Comparison of ENCODE assay signal across 22 cellular contexts in the genomic region with DNA sequence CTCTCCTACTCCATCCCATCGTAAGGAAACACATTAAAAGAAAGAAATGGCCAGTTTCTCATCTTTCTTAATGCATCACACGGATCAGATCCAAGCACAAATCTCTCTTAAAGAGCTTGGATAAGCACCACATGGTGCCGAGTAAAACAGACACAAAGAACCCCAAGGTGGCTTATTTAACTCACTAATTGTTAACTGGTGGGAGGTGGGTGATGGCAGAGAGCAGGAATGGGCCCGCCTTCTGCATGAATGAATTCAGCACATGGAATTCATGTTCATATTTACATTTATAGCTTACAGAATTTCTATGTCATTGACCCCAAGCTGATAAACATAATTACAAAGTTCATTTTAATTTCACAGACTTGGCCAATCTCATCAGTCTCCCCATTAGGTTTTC.
DNase-seq lines count a peak whose midpoint lies in the region; ATAC-seq and TF ChIP-seq lines count a peak whose summit lies in the region.
"Had no signal": no experiment of that assay in that cellular context is flagged by ENCODE, and none has a peak within 500 bp of the region (broad histone marks: within the 10 kb centered on the region; RNA-seq: fewer than 3 reads in every experiment).

No MANE protein-coding gene starts in this region.

- ATAC-seq in Right ventricle myocardium inferior (no peak), T-cell (replicated peaks in 1 of 4) (no peak)
- no peak for ATAC-seq in CD4-positive, alpha-beta T cell (ENCODE audit: poor library complexity)

- H3K18ac ChIP-seq in neuronal stem cell (ENCODE audit: low read length): no peak overlapping the region

- no peak overlapping the region for H3K4ac ChIP-seq in neuronal stem cell (ENCODE audit: low read length)

- no peak overlapping the region for H2BK12ac ChIP-seq in neuronal stem cell (ENCODE audit: low read length)

- no peak overlapping the region for H2BK120ac ChIP-seq in neuronal stem cell (ENCODE audit: low read depth, low read length)

- POLR2A ChIA-PET in T-cell (lab: Charles Lee): no interaction called here
- POLR2A ChIA-PET in CD4-positive, alpha-beta T cell (lab: Charles Lee): no interaction called here

- no peak overlapping the region for H2AK5ac ChIP-seq in neuronal stem cell (ENCODE audit: low read depth, low read length)

- H3K4me1 ChIP-seq in neuronal stem cell (ENCODE audit: control insufficient read depth in 2 of 2, insufficient read depth in 1 of 2, low read depth in 1 of 2, low read length in 2 of 2) (peaks cover 0 to 9% of the 10 kb centered on the region in 2 donors), tibial nerve (no peaks in the 10 kb centered on the region)
- H3K4me1 ChIP-seq: Caco-2, HAP-1 had no signal

- H3K4me3 ChIP-seq in H7 (ENCODE audit: insufficient read depth, low read depth, low read length): no peak overlapping the region
- no peak overlapping the region for H3K4me3 ChIP-seq in epithelial cell of esophagus (ENCODE audit: low read length)
- no peak overlapping the region for H3K4me3 ChIP-seq in neuronal stem cell (ENCODE audit: low read length in 2 of 2)
- no peak overlapping the region for H3K4me3 ChIP-seq in tibial nerve
- H3K4me3 ChIP-seq: HAP-1, SK-N-MC had no signal

- H2BK5ac ChIP-seq in neuronal stem cell (ENCODE audit: low read length): no peak overlapping the region

- H3K27ac Mint-ChIP-seq in T-cell: no peak overlapping the region
- no peak overlapping the region for H3K27ac Mint-ChIP-seq in CD4-positive, alpha-beta T cell
- H3K27ac Mint-ChIP-seq: CD4-positive, CD25-positive, alpha-beta regulatory T cell had no signal

- CTCF ChIA-PET in T-cell (lab: Charles Lee): interaction anchor here in 1 of 2 donors (0.9 kb wide), 1 partner anchor 11 kb away, joined by 3 read pairs; no protein-coding TSS in a partner anchor
- CTCF ChIA-PET in CD4-positive, alpha-beta T cell (lab: Charles Lee): no interaction called here

- no peak overlapping the region for H4K8ac ChIP-seq in neuronal stem cell (ENCODE audit: low read depth, low read length)

- no peaks in the 10 kb centered on the region for H3K4me1 Mint-ChIP-seq in T-cell
- no peaks in the 10 kb centered on the region for H3K4me1 Mint-ChIP-seq in CD4-positive, alpha-beta T cell (ENCODE audit: low read depth)
- H3K4me1 Mint-ChIP-seq: CD4-positive, CD25-positive, alpha-beta regulatory T cell had no signal

- H3K36me3 ChIP-seq in H7 (replicated peaks; ENCODE audit: control insufficient read depth, insufficient read depth, low read length) (no peaks in the 10 kb centered on the region), neuronal stem cell (replicated peaks in 1 of 2; ENCODE audit: control insufficient read depth in 2 of 2, insufficient read depth in 2 of 2, low read length in 2 of 2) (no peaks in the 10 kb centered on the region), tibial nerve (no peaks in the 10 kb centered on the region)
- H3K36me3 ChIP-seq: HAP-1 had no signal

- no peak overlapping the region for H3K4me2 ChIP-seq in neuronal stem cell (ENCODE audit: insufficient read depth, low read length, poor library complexity, severe bottlenecking)

- TF ChIP-seq POLR2A in tibial nerve (IDR thresholded peaks at IDR 0.05): no peak

- intact Hi-C loops in Right ventricle myocardium inferior (cut with DNase I): no loop called here
- intact Hi-C loops in CD4-positive, alpha-beta T cell (cut with DNase I, micrococcal nuclease): no loop called here

- no peak overlapping the region for H3K14ac ChIP-seq in neuronal stem cell (ENCODE audit: low read length)

- H3K4me3 Mint-ChIP-seq in T-cell: no peak overlapping the region
- H3K4me3 Mint-ChIP-seq in CD4-positive, alpha-beta T cell: no peak overlapping the region
- H3K4me3 Mint-ChIP-seq: CD4-positive, CD25-positive, alpha-beta regulatory T cell had no signal

- no peak overlapping the region for H4K91ac ChIP-seq in neuronal stem cell (ENCODE audit: low read depth, low read length, poor library complexity)

- H2AFZ ChIP-seq in neuronal stem cell (ENCODE audit: low read length): peak overlapping the region; percentile 45

- peak; percentile 18 for DNase-seq in H7
- peak; percentile 86 for DNase-seq in NCI-H69 (lab: John Stamatoyannopoulos, UW)
- DNase-seq in epithelial cell of esophagus (ENCODE audit: low read depth): peak; percentile 60
- DNase-seq in neuronal stem cell (ENCODE audit: low spot score): no peak
- DNase-seq in Right ventricle myocardium inferior (ENCODE audit: missing footprints): no peak
- DNase-seq in T-cell: no peak
- DNase-seq in tibial nerve (ENCODE audit: low spot score in 2 of 2): no peak
- no peak for DNase-seq in CD4-positive, alpha-beta T cell
- DNase-seq: Caco-2; CD4-positive, CD25-positive, alpha-beta regulatory T cell; DMS 273 treated with DMSO at 0.1 percent for 48 hours; DMS79 treated with DMSO at 0.1 percent for 48 hours; KG1; NCI-H1092; NCI-H1436 treated with DMSO at 0.1 percent for 48 hours; NCI-H2029 treated with DMSO at 0.1 percent for 48 hours; NCI-H2171; NCI-H345; OCI-M1; SHP77 had no signal

- H3K9me3 Mint-ChIP-seq in T-cell: no peaks in the 10 kb centered on the region
- no peaks in the 10 kb centered on the region for H3K9me3 Mint-ChIP-seq in CD4-positive, alpha-beta T cell

- no peak overlapping the region for H3K9ac ChIP-seq in neuronal stem cell (ENCODE audit: low read depth, low read length, poor library complexity)

- H3K27ac ChIP-seq in neuronal stem cell (replicated peaks; ENCODE audit: low read length) (no peak overlapping the region), tibial nerve (no peak overlapping the region)
- H3K27ac ChIP-seq in CD4-positive, alpha-beta T cell (ENCODE audit: low read depth, low read length): no peak overlapping the region
- H3K27ac ChIP-seq: SK-N-MC had no signal

- no peaks in the 10 kb centered on the region for H3K9me3 ChIP-seq in neuronal stem cell (replicated peaks in 1 of 2; ENCODE audit: control insufficient read depth in 2 of 2, insufficient read depth in 1 of 2, low read depth in 1 of 2, low read length in 2 of 2)
- H3K9me3 ChIP-seq in tibial nerve: no peaks in the 10 kb centered on the region
- no peaks in the 10 kb centered on the region for H3K9me3 ChIP-seq in CD4-positive, alpha-beta T cell (ENCODE audit: control insufficient read depth, low read length)
- H3K9me3 ChIP-seq: Caco-2, HAP-1 had no signal

- no peaks in the 10 kb centered on the region for H3K79me1 ChIP-seq in neuronal stem cell (ENCODE audit: low read depth, low read length)

- no peak overlapping the region for H2BK15ac ChIP-seq in neuronal stem cell (ENCODE audit: low read length)

- peaks cover 0 to 4% of the 10 kb centered on the region in 2 donors for H3K27me3 Mint-ChIP-seq in T-cell
- peaks cover 3% of the 10 kb centered on the region for H3K27me3 Mint-ChIP-seq in CD4-positive, alpha-beta T cell
- H3K27me3 Mint-ChIP-seq: CD4-positive, CD25-positive, alpha-beta regulatory T cell had no signal

- TF ChIP-seq CTCF in epithelial cell of esophagus (IDR thresholded peaks at IDR 0.05; ENCODE audit: insufficient read depth, low read depth, low read length, missing control alignments) (no peak), tibial nerve (IDR thresholded peaks at IDR 0.05) (no peak)
- TF ChIP-seq CTCF in CD4-positive, alpha-beta T cell (IDR thresholded peaks at IDR 0.05): no peak

- H3K36me3 Mint-ChIP-seq in T-cell: no peaks in the 10 kb centered on the region
- H3K36me3 Mint-ChIP-seq in CD4-positive, alpha-beta T cell (ENCODE audit: low read depth): no peaks in the 10 kb centered on the region
- H3K36me3 Mint-ChIP-seq: CD4-positive, CD25-positive, alpha-beta regulatory T cell had no signal

- WGBS in neuronal stem cell (ENCODE audit: extremely low coverage in 2 of 2, insufficient read length in 2 of 2, insufficient replicate concordance in 1 of 2), 2 donors: no CpG with 5 or more reads among the region's 4 CpGs
- WGBS in tibial nerve, 2 donors: 66 to 69% methylated on average over 4 of the region's 4 CpGs

- H3K23ac ChIP-seq in neuronal stem cell (ENCODE audit: low read depth, low read length, poor library complexity): no peak overlapping the region

- H3K27me3 ChIP-seq in H7 (ENCODE audit: control insufficient read depth, insufficient read depth, low read length) (no peaks in the 10 kb centered on the region), neuronal stem cell (ENCODE audit: control insufficient read depth in 3 of 3, insufficient read depth in 3 of 3, low read depth in 1 of 3, low read length in 3 of 3) (no peaks in the 10 kb centered on the region), tibial nerve (no peaks in the 10 kb centered on the region)
- no peaks in the 10 kb centered on the region for H3K27me3 ChIP-seq in CD4-positive, alpha-beta T cell (ENCODE audit: control insufficient read depth, insufficient read depth, low read length)

- TF ChIP-seq EP300 in tibial nerve (IDR thresholded peaks at IDR 0.05): no peak

Comparison
In these comparisons a context has a peak if more than half of its experiments do, and no peak if none do; other contexts are left out.
1. DNase-seq: peak in H7 (single experiment), NCI-H69 (single experiment) and epithelial cell of esophagus (single experiment); none in neuronal stem cell (single experiment), Right ventricle myocardium inferior (single experiment), T-cell (0 of 34), tibial nerve (0 of 2) and CD4-positive, alpha-beta T cell (0 of 10).